ENCODE assay signal across 1 cellular context in the genomic region with DNA sequence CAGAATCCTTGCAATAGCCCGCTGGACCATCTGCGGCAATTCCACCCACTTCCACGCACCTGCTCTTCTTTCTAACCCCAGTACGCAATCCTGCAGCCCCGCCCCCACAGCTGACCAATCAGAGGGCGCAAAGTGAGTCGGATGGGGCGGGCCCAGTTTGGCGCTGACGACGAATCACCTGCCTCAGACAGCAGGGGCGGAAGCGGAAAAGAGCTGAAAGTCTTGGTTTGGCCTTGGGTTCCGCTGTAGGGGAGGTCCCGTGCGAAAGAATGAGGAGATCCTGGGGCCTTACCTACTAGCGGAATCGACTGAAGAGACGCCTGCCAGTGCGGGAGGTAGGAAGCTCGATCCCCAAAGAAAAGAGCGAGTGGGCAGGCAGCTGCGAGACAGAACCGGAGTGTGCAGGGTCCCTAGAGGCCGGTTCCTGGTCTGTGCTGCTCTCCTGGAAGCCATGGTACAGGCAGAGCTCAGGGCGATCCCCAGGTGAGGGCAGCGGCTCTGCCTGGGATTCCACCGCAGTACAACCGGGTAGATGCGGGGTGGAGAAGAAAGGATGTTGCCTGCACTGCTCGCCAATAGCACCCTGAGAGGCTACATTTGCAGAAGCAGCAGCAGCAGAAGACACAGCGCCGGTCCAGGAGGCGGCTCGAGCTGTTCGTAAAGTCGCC.
A peak's percentile ranks its signal among the peaks of the same experiment; 100 is the strongest.
TF ChIP-seq lines count a peak whose summit lies in the region.

A gene (plus strand): TSS at position 225 of the 668 bp plus-strand sequence. CDS start 560 bp downstream, outside the sequence.

TF ChIP-seq in WTC11, 78 proteins besides CTCF, POLR2A, EP300 and RAD21 (continued from another document):
- TF ChIP-seq, protein P1, sequence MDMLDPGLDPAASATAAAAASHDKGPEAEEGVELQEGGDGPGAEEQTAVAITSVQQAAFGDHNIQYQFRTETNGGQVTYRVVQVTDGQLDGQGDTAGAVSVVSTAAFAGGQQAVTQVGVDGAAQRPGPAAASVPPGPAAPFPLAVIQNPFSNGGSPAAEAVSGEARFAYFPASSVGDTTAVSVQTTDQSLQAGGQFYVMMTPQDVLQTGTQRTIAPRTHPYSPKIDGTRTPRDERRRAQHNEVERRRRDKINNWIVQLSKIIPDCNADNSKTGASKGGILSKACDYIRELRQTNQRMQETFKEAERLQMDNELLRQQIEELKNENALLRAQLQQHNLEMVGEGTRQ (CRISPR knock-in tag; IDR thresholded peaks at IDR 0.05) = peak; percentile 60
- TF ChIP-seq TP53 (CRISPR knock-in tag; IDR thresholded peaks at IDR 0.05) (0 out of 2 replicates have a peak, but pooled peaks have one; percentile 24), ZBTB21 (CRISPR knock-in tag; IDR thresholded peaks at IDR 0.05; ENCODE audit: borderline replicate concordance) (peak; percentile 51; the same call in 1 of the 2 replicates), SP1 (CRISPR knock-in tag; conservative IDR thresholded peaks at IDR 0.05) (peak; percentile 71), SMAD4 (CRISPR knock-in tag; IDR thresholded peaks at IDR 0.05) (no peak)
- TF ChIP-seq, protein P2, sequence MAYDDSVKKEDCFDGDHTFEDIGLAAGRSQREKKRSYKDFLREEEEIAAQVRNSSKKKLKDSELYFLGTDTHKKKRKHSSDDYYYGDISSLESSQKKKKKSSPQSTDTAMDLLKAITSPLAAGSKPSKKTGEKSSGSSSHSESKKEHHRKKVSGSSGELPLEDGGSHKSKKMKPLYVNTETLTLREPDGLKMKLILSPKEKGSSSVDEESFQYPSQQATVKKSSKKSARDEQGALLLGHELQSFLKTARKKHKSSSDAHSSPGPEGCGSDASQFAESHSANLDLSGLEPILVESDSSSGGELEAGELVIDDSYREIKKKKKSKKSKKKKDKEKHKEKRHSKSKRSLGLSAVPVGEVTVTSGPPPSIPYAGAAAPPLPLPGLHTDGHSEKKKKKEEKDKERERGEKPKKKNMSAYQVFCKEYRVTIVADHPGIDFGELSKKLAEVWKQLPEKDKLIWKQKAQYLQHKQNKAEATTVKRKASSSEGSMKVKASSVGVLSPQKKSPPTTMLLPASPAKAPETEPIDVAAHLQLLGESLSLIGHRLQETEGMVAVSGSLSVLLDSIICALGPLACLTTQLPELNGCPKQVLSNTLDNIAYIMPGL (CRISPR knock-in tag; IDR thresholded peaks at IDR 0.05) = 0 out of 2 replicates have a peak, but pooled peaks have one; percentile 23
- TF ChIP-seq, protein P3, sequence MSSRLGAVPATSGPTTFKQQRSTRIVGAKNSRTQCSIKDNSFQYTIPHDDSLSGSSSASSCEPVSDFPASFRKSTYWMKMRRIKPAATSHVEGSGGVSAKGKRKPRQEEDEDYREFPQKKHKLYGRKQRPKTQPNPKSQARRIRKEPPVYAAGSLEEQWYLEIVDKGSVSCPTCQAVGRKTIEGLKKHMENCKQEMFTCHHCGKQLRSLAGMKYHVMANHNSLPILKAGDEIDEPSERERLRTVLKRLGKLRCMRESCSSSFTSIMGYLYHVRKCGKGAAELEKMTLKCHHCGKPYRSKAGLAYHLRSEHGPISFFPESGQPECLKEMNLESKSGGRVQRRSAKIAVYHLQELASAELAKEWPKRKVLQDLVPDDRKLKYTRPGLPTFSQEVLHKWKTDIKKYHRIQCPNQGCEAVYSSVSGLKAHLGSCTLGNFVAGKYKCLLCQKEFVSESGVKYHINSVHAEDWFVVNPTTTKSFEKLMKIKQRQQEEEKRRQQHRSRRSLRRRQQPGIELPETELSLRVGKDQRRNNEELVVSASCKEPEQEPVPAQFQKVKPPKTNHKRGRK (CRISPR knock-in tag; IDR thresholded peaks at IDR 0.05; ENCODE audit: borderline replicate concordance) = no peak
- TF ChIP-seq, protein P4, sequence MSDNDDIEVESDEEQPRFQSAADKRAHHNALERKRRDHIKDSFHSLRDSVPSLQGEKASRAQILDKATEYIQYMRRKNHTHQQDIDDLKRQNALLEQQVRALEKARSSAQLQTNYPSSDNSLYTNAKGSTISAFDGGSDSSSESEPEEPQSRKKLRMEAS (CRISPR knock-in tag; IDR thresholded peaks at IDR 0.05) = peak; percentile 85
- TF ChIP-seq, protein P5, sequence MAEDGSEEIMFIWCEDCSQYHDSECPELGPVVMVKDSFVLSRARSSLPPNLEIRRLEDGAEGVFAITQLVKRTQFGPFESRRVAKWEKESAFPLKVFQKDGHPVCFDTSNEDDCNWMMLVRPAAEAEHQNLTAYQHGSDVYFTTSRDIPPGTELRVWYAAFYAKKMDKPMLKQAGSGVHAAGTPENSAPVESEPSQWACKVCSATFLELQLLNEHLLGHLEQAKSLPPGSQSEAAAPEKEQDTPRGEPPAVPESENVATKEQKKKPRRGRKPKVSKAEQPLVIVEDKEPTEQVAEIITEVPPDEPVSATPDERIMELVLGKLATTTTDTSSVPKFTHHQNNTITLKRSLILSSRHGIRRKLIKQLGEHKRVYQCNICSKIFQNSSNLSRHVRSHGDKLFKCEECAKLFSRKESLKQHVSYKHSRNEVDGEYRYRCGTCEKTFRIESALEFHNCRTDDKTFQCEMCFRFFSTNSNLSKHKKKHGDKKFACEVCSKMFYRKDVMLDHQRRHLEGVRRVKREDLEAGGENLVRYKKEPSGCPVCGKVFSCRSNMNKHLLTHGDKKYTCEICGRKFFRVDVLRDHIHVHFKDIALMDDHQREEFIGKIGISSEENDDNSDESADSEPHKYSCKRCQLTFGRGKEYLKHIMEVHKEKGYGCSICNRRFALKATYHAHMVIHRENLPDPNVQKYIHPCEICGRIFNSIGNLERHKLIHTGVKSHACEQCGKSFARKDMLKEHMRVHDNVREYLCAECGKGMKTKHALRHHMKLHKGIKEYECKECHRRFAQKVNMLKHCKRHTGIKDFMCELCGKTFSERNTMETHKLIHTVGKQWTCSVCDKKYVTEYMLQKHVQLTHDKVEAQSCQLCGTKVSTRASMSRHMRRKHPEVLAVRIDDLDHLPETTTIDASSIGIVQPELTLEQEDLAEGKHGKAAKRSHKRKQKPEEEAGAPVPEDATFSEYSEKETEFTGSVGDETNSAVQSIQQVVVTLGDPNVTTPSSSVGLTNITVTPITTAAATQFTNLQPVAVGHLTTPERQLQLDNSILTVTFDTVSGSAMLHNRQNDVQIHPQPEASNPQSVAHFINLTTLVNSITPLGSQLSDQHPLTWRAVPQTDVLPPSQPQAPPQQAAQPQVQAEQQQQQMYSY (CRISPR knock-in tag; IDR thresholded peaks at IDR 0.05) = peak; percentile 87
- TF ChIP-seq, protein P6, sequence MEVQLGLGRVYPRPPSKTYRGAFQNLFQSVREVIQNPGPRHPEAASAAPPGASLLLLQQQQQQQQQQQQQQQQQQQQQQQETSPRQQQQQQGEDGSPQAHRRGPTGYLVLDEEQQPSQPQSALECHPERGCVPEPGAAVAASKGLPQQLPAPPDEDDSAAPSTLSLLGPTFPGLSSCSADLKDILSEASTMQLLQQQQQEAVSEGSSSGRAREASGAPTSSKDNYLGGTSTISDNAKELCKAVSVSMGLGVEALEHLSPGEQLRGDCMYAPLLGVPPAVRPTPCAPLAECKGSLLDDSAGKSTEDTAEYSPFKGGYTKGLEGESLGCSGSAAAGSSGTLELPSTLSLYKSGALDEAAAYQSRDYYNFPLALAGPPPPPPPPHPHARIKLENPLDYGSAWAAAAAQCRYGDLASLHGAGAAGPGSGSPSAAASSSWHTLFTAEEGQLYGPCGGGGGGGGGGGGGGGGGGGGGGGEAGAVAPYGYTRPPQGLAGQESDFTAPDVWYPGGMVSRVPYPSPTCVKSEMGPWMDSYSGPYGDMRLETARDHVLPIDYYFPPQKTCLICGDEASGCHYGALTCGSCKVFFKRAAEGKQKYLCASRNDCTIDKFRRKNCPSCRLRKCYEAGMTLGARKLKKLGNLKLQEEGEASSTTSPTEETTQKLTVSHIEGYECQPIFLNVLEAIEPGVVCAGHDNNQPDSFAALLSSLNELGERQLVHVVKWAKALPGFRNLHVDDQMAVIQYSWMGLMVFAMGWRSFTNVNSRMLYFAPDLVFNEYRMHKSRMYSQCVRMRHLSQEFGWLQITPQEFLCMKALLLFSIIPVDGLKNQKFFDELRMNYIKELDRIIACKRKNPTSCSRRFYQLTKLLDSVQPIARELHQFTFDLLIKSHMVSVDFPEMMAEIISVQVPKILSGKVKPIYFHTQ (CRISPR knock-in tag; IDR thresholded peaks at IDR 0.05) = no peak
